ENCODE assay signal across 33 cellular contexts in the genomic region with DNA sequence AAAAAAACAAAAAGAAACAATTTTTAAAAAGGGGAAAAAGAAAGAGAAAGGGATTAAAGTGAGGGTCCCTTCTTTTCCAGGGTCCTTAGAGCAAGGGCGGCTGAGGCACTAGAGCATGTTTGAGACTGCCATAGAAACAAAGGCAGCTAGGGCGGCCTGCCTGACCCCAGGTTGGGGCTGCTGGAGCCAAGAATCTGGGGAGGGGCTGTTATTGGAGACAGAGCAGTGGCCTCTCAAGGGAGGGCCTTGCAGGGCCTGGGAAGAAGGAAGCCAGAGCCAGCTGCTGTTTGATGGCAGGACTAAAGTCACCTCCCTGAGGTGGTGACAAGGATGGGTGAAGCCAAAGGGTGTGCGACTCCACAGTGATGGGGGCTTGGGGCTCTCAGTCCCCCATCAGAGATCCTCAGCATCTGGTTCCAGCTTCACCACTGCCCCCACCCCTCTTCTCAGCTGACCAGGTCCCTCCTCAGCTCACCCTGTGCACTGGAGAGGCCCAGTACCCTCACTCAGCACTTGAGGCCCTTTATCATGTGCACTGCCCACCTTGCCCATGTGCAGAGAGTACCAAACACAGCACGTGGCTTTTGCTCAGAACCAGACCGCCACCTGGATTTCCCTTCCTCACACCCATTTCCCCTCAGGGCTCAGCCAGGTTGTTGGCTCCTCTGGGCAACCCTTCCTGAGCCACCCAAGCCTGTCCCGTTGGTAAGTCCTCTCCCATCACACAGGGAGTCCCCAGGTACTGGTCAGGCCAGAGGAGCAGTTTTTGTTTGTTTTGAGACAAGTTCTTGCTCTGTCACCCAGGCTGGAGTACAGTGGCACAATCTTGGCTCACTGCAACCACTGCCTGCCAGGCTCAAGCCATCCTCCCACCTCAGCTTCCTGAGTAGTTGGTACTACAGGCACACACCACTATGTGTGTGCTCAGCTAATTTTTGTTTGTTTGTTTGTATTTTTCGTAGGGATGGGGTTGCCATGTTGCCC. TPM values are rescaled to one million over a fixed set of nuclear protein-coding genes. Genes with fewer than 3 reads are reported as not detected.
A peak's percentile ranks its signal among the peaks of the same experiment; 100 is the strongest.
DNase-seq lines count a peak whose midpoint lies in the region; ATAC-seq and TF ChIP-seq lines count a peak whose summit lies in the region.
"Had no signal": no experiment of that assay in that cellular context is flagged by ENCODE, and none has a peak within 500 bp of the region (broad histone marks: within the 10 kb centered on the region; RNA-seq: fewer than 3 reads in every experiment).

No MANE protein-coding gene starts in this region.

- H3K27ac ChIP-seq in osteoblast (ENCODE audit: low read depth, low read length) (no peak overlapping the region), tibial artery (peak overlapping the region; percentile 86 to 93)
- H3K27ac ChIP-seq: gastroesophageal sphincter had no signal

- no peaks in the 10 kb centered on the region for H3K79me2 ChIP-seq in osteoblast (ENCODE audit: insufficient read depth, low read length)

- peaks cover 5% of the 10 kb centered on the region for H3K4me1 ChIP-seq in osteoblast (ENCODE audit: insufficient read depth, low read length)
- peaks cover 0 to 40% (median 30%) of the 10 kb centered on the region in 4 donors for H3K4me1 ChIP-seq in tibial artery
- H3K4me1 ChIP-seq: gastroesophageal sphincter had no signal

- intact Hi-C loops in activated CD4-positive, alpha-beta memory T cell treated with anti-CD3 and anti-CD28 coated beads for 36 hours (cut with micrococcal nuclease) = no loop called here
- intact Hi-C loops in tibial artery (cut with DNase I; ENCODE audit: low total_unique reads) = no loop called here
- intact Hi-C loops in Calu3 (cut with micrococcal nuclease; ENCODE audit: unreplicated experiment) = no loop called here

- no peak overlapping the region for H2AFZ ChIP-seq in osteoblast (ENCODE audit: low read length)

- H3K27ac Mint-ChIP-seq in activated CD4-positive, alpha-beta memory T cell treated with anti-CD3 and anti-CD28 coated beads for 36 hours = peak overlapping the region; percentile 8
- no peak overlapping the region for H3K27ac Mint-ChIP-seq in activated CD4-positive, alpha-beta memory T cell treated with anti-CD3 and anti-CD28 coated beads, Interleukin-2, amount 10 ng/mL, durations not matched to agents 7 days and 5 days
- H3K27ac Mint-ChIP-seq in chondrocyte (ENCODE audit: unreplicated experiment) = peak overlapping the region; percentile 92
- H3K27ac Mint-ChIP-seq in Calu3 (ENCODE audit: unreplicated experiment) = no peak overlapping the region
- H3K27ac Mint-ChIP-seq: activated naive CD4-positive, alpha-beta T cell treated with anti-CD3 and anti-CD28 coated beads for 36 hours; activated T-cell treated with anti-CD3 and anti-CD28 coated beads, Interleukin-2, amount 50 U/mL, for 72 hours; CD4-positive, alpha-beta T cell had no signal

- CTCF ChIA-PET in activated CD4-positive, alpha-beta memory T cell treated with anti-CD3 and anti-CD28 coated beads for 36 hours (lab: Charles Lee) = interaction anchor here (0.9 to 1.0 kb wide), 2 partner anchors 16 to 120 kb away, joined by 3 to 4 read pairs; a partner anchor contains a TSS
- CTCF ChIA-PET in activated CD4-positive, alpha-beta memory T cell treated with anti-CD3 and anti-CD28 coated beads, Interleukin-2, amount 10 ng/mL, durations not matched to agents 7 days and 5 days (lab: Charles Lee) = no interaction called here
- CTCF ChIA-PET in Calu3 (lab: Charles Lee) = interaction anchor here (0.6 kb wide), 1 partner anchor 283 kb away, joined by 3 read pairs; no protein-coding TSS in a partner anchor

- H3K4me3 Mint-ChIP-seq in activated CD4-positive, alpha-beta memory T cell treated with anti-CD3 and anti-CD28 coated beads for 36 hours = no peak overlapping the region
- no peak overlapping the region for H3K4me3 Mint-ChIP-seq in activated CD4-positive, alpha-beta memory T cell treated with anti-CD3 and anti-CD28 coated beads, Interleukin-2, amount 10 ng/mL, durations not matched to agents 7 days and 5 days
- H3K4me3 Mint-ChIP-seq in chondrocyte (ENCODE audit: unreplicated experiment) = peak overlapping the region; percentile 22
- no peak overlapping the region for H3K4me3 Mint-ChIP-seq in Calu3 (ENCODE audit: low read depth, unreplicated experiment)
- H3K4me3 Mint-ChIP-seq: activated naive CD4-positive, alpha-beta T cell treated with anti-CD3 and anti-CD28 coated beads for 36 hours; activated T-cell treated with anti-CD3 and anti-CD28 coated beads, Interleukin-2, amount 50 U/mL, for 72 hours; CD4-positive, alpha-beta T cell; dendritic cell treated with granulocyte-macrophage colony-stimulating factor and Interleukin-4, amounts not matched to agents 40 ng/mL and 50 ng/mL, for 4 days had no signal

- no peaks in the 10 kb centered on the region for H3K27me3 Mint-ChIP-seq in activated CD4-positive, alpha-beta memory T cell treated with anti-CD3 and anti-CD28 coated beads for 36 hours
- H3K27me3 Mint-ChIP-seq in activated CD4-positive, alpha-beta memory T cell treated with anti-CD3 and anti-CD28 coated beads, Interleukin-2, amount 10 ng/mL, durations not matched to agents 7 days and 5 days = no peaks in the 10 kb centered on the region
- no peaks in the 10 kb centered on the region for H3K27me3 Mint-ChIP-seq in chondrocyte (ENCODE audit: low read depth)
- H3K27me3 Mint-ChIP-seq in Calu3 (ENCODE audit: unreplicated experiment) = no peaks in the 10 kb centered on the region
- H3K27me3 Mint-ChIP-seq: CD4-positive, alpha-beta T cell; dendritic cell treated with granulocyte-macrophage colony-stimulating factor and Interleukin-4, amounts not matched to agents 40 ng/mL and 50 ng/mL, for 4 days had no signal

- DNase-seq in activated CD4-positive, alpha-beta memory T cell treated with anti-CD3 and anti-CD28 coated beads for 36 hours = no peak
- no peak for DNase-seq in activated CD4-positive, alpha-beta memory T cell treated with anti-CD3 and anti-CD28 coated beads, Interleukin-2, amount 10 ng/mL, durations not matched to agents 7 days and 5 days
- DNase-seq in chondrocyte (ENCODE audit: low spot score) (no peak), osteoblast (ENCODE audit: insufficient read length, low spot score, missing footprints) (peak; percentile 50), tibial artery (no peak), Calu3 (no peak)
- DNase-seq: 8988T; activated CD4-positive, alpha-beta T cell treated with anti-CD3 and anti-CD28 coated beads, Interleukin-2, amount 50 U/mL, for 1 hour; activated naive CD4-positive, alpha-beta T cell treated with anti-CD3 and anti-CD28 coated beads for 36 hours; activated T-cell treated with anti-CD3 and anti-CD28 coated beads, Interleukin-2, amount 50 U/mL, for 72 hours; amygdala; CD4-positive, alpha-beta T cell; EL; GOT3; Karpas-422; NCI-H1694 treated with DMSO at 0.1 percent for 48 hours; NCI-H2171 treated with DMSO at 0.1 percent for 48 hours; NCI-H524 treated with DMSO at 0.1 percent for 48 hours; SHP77 treated with DMSO at 0.1 percent for 48 hours; stimulated activated CD4-positive, alpha-beta T cell treated with anti-CD3 and anti-CD28 coated beads, Interleukin-4, amount 100 ng/mL, for 4 hours; stimulated activated naive CD4-positive, alpha-beta T cell; T-helper 9 cell had no signal

- H3K4me2 ChIP-seq in osteoblast (ENCODE audit: insufficient read depth, low read length) = no peak overlapping the region

- H3K9me3 ChIP-seq in osteoblast (ENCODE audit: low read depth, low read length) = peaks cover 5% of the 10 kb centered on the region
- peaks cover 0 to 18% (median 13%) of the 10 kb centered on the region in 3 donors for H3K9me3 ChIP-seq in tibial artery

- H3K36me3 Mint-ChIP-seq in activated CD4-positive, alpha-beta memory T cell treated with anti-CD3 and anti-CD28 coated beads for 36 hours = peaks cover 14% of the 10 kb centered on the region
- peaks cover 29% of the 10 kb centered on the region for H3K36me3 Mint-ChIP-seq in activated CD4-positive, alpha-beta memory T cell treated with anti-CD3 and anti-CD28 coated beads, Interleukin-2, amount 10 ng/mL, durations not matched to agents 7 days and 5 days (ENCODE audit: low read depth)
- H3K36me3 Mint-ChIP-seq in chondrocyte (ENCODE audit: low read depth) = peaks cover 12% of the 10 kb centered on the region
- peaks cover 3% of the 10 kb centered on the region for H3K36me3 Mint-ChIP-seq in Calu3 (ENCODE audit: insufficient read depth, unreplicated experiment)

- no TSS peak for BruUV-seq in Calu3 (replicated peaks; lab: Mats Ljungman, UMichigan)

- H3K27me3 ChIP-seq in osteoblast (ENCODE audit: insufficient read depth, low read length) = no peaks in the 10 kb centered on the region
- H3K27me3 ChIP-seq in tibial artery = no peaks in the 10 kb centered on the region
- H3K27me3 ChIP-seq: gastroesophageal sphincter had no signal

- H3K4me1 Mint-ChIP-seq in activated CD4-positive, alpha-beta memory T cell treated with anti-CD3 and anti-CD28 coated beads for 36 hours (ENCODE audit: low read depth) = peaks cover 11% of the 10 kb centered on the region
- H3K4me1 Mint-ChIP-seq in activated CD4-positive, alpha-beta memory T cell treated with anti-CD3 and anti-CD28 coated beads, Interleukin-2, amount 10 ng/mL, durations not matched to agents 7 days and 5 days = peaks cover 10% of the 10 kb centered on the region
- H3K4me1 Mint-ChIP-seq in chondrocyte (ENCODE audit: low read depth) = peaks cover 46% of the 10 kb centered on the region
- H3K4me1 Mint-ChIP-seq in Calu3 (ENCODE audit: low read depth, unreplicated experiment) = no peaks in the 10 kb centered on the region

- peaks cover 23% of the 10 kb centered on the region for H3K9me3 Mint-ChIP-seq in activated CD4-positive, alpha-beta memory T cell treated with anti-CD3 and anti-CD28 coated beads for 36 hours
- peaks cover 18% of the 10 kb centered on the region for H3K9me3 Mint-ChIP-seq in activated CD4-positive, alpha-beta memory T cell treated with anti-CD3 and anti-CD28 coated beads, Interleukin-2, amount 10 ng/mL, durations not matched to agents 7 days and 5 days
- H3K9me3 Mint-ChIP-seq in chondrocyte (ENCODE audit: low read depth) (peaks cover 9% of the 10 kb centered on the region), Calu3 (ENCODE audit: low read depth, unreplicated experiment) (no peaks in the 10 kb centered on the region)
- H3K9me3 Mint-ChIP-seq: CD4-positive, alpha-beta T cell had no signal

- POLR2A ChIA-PET in activated CD4-positive, alpha-beta memory T cell treated with anti-CD3 and anti-CD28 coated beads for 36 hours (lab: Charles Lee) = no interaction called here
- POLR2A ChIA-PET in activated CD4-positive, alpha-beta memory T cell treated with anti-CD3 and anti-CD28 coated beads, Interleukin-2, amount 10 ng/mL, durations not matched to agents 7 days and 5 days (lab: Charles Lee) = interaction anchor here (1.2 kb wide), 1 partner anchor 10 kb away, joined by 3 read pairs; a partner anchor contains a TSS

- H3K36me3 ChIP-seq in osteoblast (ENCODE audit: insufficient read depth, low read length) = peaks cover 2% of the 10 kb centered on the region
- peaks cover 24 to 32% (median 24%) of the 10 kb centered on the region in 3 donors for H3K36me3 ChIP-seq in tibial artery

- TF ChIP-seq CTCF in chondrocyte (IDR thresholded peaks at IDR 0.05) (no peak), osteoblast (IDR thresholded peaks at IDR 0.05; ENCODE audit: extremely low read depth, low read depth, low read length) (no peak), tibial artery (IDR thresholded peaks at IDR 0.05) (no peak), Calu3 (IDR thresholded peaks at IDR 0.05; ENCODE audit: unreplicated experiment) (no peak)

- ATAC-seq in HG02981 (IDR thresholded peaks at IDR 0.05; ENCODE audit: unreplicated experiment) (no peak), GM21526 (IDR thresholded peaks at IDR 0.05; ENCODE audit: low FRiP score, unreplicated experiment) (no peak)
- ATAC-seq: gastroesophageal sphincter, GM12878, left lobe of liver had no signal

- H4K20me1 ChIP-seq in osteoblast (ENCODE audit: insufficient read depth, low read length) = no peaks in the 10 kb centered on the region

- no peak overlapping the region for H3K4me3 ChIP-seq in osteoblast (ENCODE audit: insufficient read depth, low read length)
- no peak overlapping the region for H3K4me3 ChIP-seq in tibial artery
- H3K4me3 ChIP-seq: gastroesophageal sphincter, GM12878 had no signal

RNA-seq across cellular contexts. Expression of a gene that starts 1.7 kb away (rescaled TPM):
- total RNA-seq in activated CD4-positive, alpha-beta memory T cell treated with anti-CD3 and anti-CD28 coated beads for 36 hours = under 1 TPM in 1 of 2 experiments, not detected in 1; 0.75 TPM
- not detected for total RNA-seq in activated CD4-positive, alpha-beta memory T cell treated with anti-CD3 and anti-CD28 coated beads, Interleukin-2, amount 10 ng/mL, durations not matched to agents 7 days and 5 days
- total RNA-seq in chondrocyte (0.70 TPM in 1 of 3 replicates, not detected in the others), osteoblast (0.59 TPM in 1 of 2 replicates, not detected in the other), Calu3 (2022) (not detected in 2 replicates)
- total RNA-seq: activated naive CD4-positive, alpha-beta T cell treated with anti-CD3 and anti-CD28 coated beads for 36 hours; activated T-cell treated with anti-CD3 and anti-CD28 coated beads, Interleukin-2, amount 50 U/mL, for 72 hours; cardiac septum; CD4-positive, alpha-beta T cell; gastroesophageal sphincter; GM12878; left lobe of liver; mesenteric fat pad; omental fat pad; right cardiac atrium; temporal lobe had no signal

RNA-seq across cellular contexts. Expression of a gene that starts 10.4 kb away (rescaled TPM):
- 100 to 1,000 TPM; 251 to 259 TPM for total RNA-seq in activated CD4-positive, alpha-beta memory T cell treated with anti-CD3 and anti-CD28 coated beads for 36 hours
- 100 to 1,000 TPM; 167 to 170 TPM for total RNA-seq in activated CD4-positive, alpha-beta memory T cell treated with anti-CD3 and anti-CD28 coated beads, Interleukin-2, amount 10 ng/mL, durations not matched to agents 7 days and 5 days
- total RNA-seq in chondrocyte (223 to 258 TPM (median 233 TPM) in 3 replicates), osteoblast (299 and 308 TPM in 2 replicates), Calu3 (2022) (196 and 207 TPM in 2 replicates)

RNA-seq across cellular contexts. Expression of a gene that starts 15.4 kb away (rescaled TPM):
- total RNA-seq in activated CD4-positive, alpha-beta memory T cell treated with anti-CD3 and anti-CD28 coated beads for 36 hours = 10 to 100 TPM; 47.7 to 52.4 TPM
- 10 to 100 TPM; 55.4 to 56.0 TPM for total RNA-seq in activated CD4-positive, alpha-beta memory T cell treated with anti-CD3 and anti-CD28 coated beads, Interleukin-2, amount 10 ng/mL, durations not matched to agents 7 days and 5 days
- 66.8 to 70.5 TPM (median 69.3 TPM) in 3 replicates for total RNA-seq in chondrocyte
- total RNA-seq in osteoblast = 26.2 and 30.8 TPM in 2 replicates
- total RNA-seq in Calu3 (2022) = 21.6 and 27.0 TPM in 2 replicates

RNA-seq across cellular contexts. Expression of a gene that starts 24.7 kb away (rescaled TPM):
- 1 to 10 TPM; 1.1 TPM for total RNA-seq in activated CD4-positive, alpha-beta memory T cell treated with anti-CD3 and anti-CD28 coated beads for 36 hours
- 1 to 10 TPM in 1 of 2 experiments, under 1 TPM in 1; 0.40 to 1.4 TPM for total RNA-seq in activated CD4-positive, alpha-beta memory T cell treated with anti-CD3 and anti-CD28 coated beads, Interleukin-2, amount 10 ng/mL, durations not matched to agents 7 days and 5 days
- total RNA-seq in chondrocyte = 15.9 to 36.6 TPM (median 36.5 TPM) in 3 replicates
- total RNA-seq in osteoblast = 12.7 and 21.4 TPM in 2 replicates
- 8.6 and 13.9 TPM in 2 replicates for total RNA-seq in Calu3 (2022)

RNA-seq across cellular contexts. Expression of a gene that starts 42.9 kb away (rescaled TPM):
- total RNA-seq in activated CD4-positive, alpha-beta memory T cell treated with anti-CD3 and anti-CD28 coated beads for 36 hours = 1 to 10 TPM; 6.9 to 7.5 TPM
- total RNA-seq in activated CD4-positive, alpha-beta memory T cell treated with anti-CD3 and anti-CD28 coated beads, Interleukin-2, amount 10 ng/mL, durations not matched to agents 7 days and 5 days = 1 to 10 TPM; 7.2 to 8.0 TPM
- total RNA-seq in chondrocyte = 9.6 to 11.4 TPM (median 10.5 TPM) in 3 replicates
- total RNA-seq in osteoblast = 1.2 and 1.4 TPM in 2 replicates
- 24.9 and 28.5 TPM in 2 replicates for total RNA-seq in Calu3 (2022)

Comparison
In these comparisons a context has a peak if more than half of its experiments do, and no peak if none do; other contexts are left out.
1. H3K27ac Mint-ChIP-seq: peak in activated CD4-positive, alpha-beta memory T cell treated with anti-CD3 and anti-CD28 coated beads for 36 hours (single experiment) and chondrocyte (single experiment); none in activated CD4-positive, alpha-beta memory T cell treated with anti-CD3 and anti-CD28 coated beads, Interleukin-2, amount 10 ng/mL, durations not matched to agents 7 days and 5 days (single experiment) and Calu3 (single experiment).